In the genomic region with DNA sequence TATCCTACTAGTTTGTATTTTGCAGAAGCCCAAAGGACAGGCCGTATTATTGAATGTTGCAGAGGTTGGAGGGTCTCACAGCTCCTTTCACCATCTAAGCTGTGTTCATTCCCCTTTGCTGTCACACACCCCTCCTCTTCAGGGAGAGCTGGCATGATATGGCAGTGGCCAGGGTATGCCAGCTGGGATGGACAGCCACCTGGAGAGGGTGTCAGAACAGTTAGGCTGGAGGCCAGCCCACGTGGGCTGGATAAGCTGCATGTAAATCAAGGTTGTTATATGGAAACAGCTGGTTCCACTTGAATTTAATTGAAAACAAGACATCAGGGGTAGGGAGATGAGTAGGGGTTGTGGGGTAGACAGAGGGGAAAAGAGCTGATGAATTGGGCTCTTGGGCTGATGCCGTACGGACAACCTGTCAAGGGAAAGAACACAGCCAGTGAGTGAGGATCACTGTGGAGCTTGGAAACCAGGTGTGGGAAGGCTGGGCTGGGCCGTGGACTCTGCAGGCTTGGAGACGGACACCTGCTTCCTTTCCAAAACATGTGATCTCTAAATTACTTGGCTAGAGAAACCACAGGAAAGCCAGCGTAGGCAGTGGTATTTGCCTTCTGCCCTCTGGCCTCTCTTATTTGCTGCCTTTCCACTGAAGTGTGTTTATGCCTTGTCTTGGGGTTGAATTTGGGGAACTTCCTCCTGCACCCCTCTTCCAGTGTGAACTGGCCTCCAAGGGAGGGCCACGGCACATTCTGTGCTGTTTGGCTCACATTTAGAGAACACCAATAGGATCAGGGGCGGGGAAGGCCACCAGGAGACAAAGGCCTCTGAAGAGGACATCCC, we compare ENCODE assay signal across 9 cellular contexts.
DNase-seq lines count a peak whose midpoint lies in the region; ATAC-seq and TF ChIP-seq lines count a peak whose summit lies in the region.
"Had no signal": no experiment of that assay in that cellular context is flagged by ENCODE, and none has a peak within 500 bp of the region (broad histone marks: within the 10 kb centered on the region; RNA-seq: fewer than 3 reads in every experiment).

No MANE protein-coding gene starts in this region.

- WGBS in sigmoid colon, 2 donors = 48% methylated on average over 9 of the region's 9 CpGs

- H3K4me1 ChIP-seq in GM23338 (ENCODE audit: insufficient read depth) = no peaks in the 10 kb centered on the region
- peaks cover 0 to 19% (median 10%) of the 10 kb centered on the region in 4 donors for H3K4me1 ChIP-seq in sigmoid colon

- DNase-seq in DMS79 (lab: John Stamatoyannopoulos, UW) = peak; percentile 56
- peak; percentile 83 for DNase-seq in NCI-H510A treated with DMSO at 0.1 percent for 48 hours (lab: John Stamatoyannopoulos, UW)
- no peak for DNase-seq in left colon
- DNase-seq in GM23338 (ENCODE audit: low spot score) = no peak
- no peak for DNase-seq in NK-92 (lab: John Stamatoyannopoulos, UW; ENCODE audit: unreplicated experiment)
- no peak for DNase-seq in sigmoid colon
- DNase-seq: activated naive CD8-positive, alpha-beta T cell treated with anti-CD3 and anti-CD28 coated beads, Interleukin-2, amount 10 ng/mL, durations not matched to agents 7 days and 5 days had no signal

- H3K27ac ChIP-seq in GM23338 (ENCODE audit: low read depth) (no peak overlapping the region), sigmoid colon (no peak overlapping the region)

- no peaks in the 10 kb centered on the region for H3K36me3 ChIP-seq in GM23338 (ENCODE audit: insufficient read depth)
- H3K36me3 ChIP-seq in sigmoid colon = no peaks in the 10 kb centered on the region

- H3F3A ChIP-seq in GM23338 (replicated peaks; ENCODE audit: low read depth) = no peaks in the 10 kb centered on the region

- no peak overlapping the region for H3K4me3 Mint-ChIP-seq in GM23338
- H3K4me3 Mint-ChIP-seq: activated naive CD8-positive, alpha-beta T cell treated with anti-CD3 and anti-CD28 coated beads, Interleukin-2, amount 10 ng/mL, durations not matched to agents 7 days and 5 days had no signal

- no peak overlapping the region for H3K4me2 ChIP-seq in GM23338

- H4K20me1 ChIP-seq in GM23338 (replicated peaks; ENCODE audit: insufficient read depth) = no peaks in the 10 kb centered on the region

- no peak for TF ChIP-seq POLR2A in sigmoid colon (IDR thresholded peaks at IDR 0.05)

- TF ChIP-seq CTCF in GM23338 (conservative IDR thresholded peaks at IDR 0.05; ENCODE audit: low read depth in 2 of 2) (no peak), sigmoid colon (IDR thresholded peaks at IDR 0.05) (no peak)

- H3K9me3 ChIP-seq in sigmoid colon = no peaks in the 10 kb centered on the region

- H3K4me1 Mint-ChIP-seq in GM23338 = no peaks in the 10 kb centered on the region; the same call in 2 of the 3 replicates

- no peaks in the 10 kb centered on the region for H3K9me3 Mint-ChIP-seq in GM23338
- H3K9me3 Mint-ChIP-seq: activated naive CD8-positive, alpha-beta T cell treated with anti-CD3 and anti-CD28 coated beads, Interleukin-2, amount 10 ng/mL, durations not matched to agents 7 days and 5 days had no signal

- H3K4me3 ChIP-seq in GM23338 (no peak overlapping the region), sigmoid colon (no peak overlapping the region)

- H3K79me2 ChIP-seq in GM23338 (replicated peaks; ENCODE audit: insufficient read depth) = no peaks in the 10 kb centered on the region

- H2AFZ ChIP-seq in GM23338 = no peak overlapping the region

- peaks cover 9% of the 10 kb centered on the region; the same call in 1 of the 2 replicates for H3K9me2 ChIP-seq in GM23338 (ENCODE audit: insufficient read depth)

- intact Hi-C loops in left colon (cut with DNase I, micrococcal nuclease) = no loop called here
- intact Hi-C loops in sigmoid colon (cut with DNase I) = no loop called here

- H3K27me3 Mint-ChIP-seq in GM23338 (ENCODE audit: insufficient read depth, low read depth, poor library complexity) = no peaks in the 10 kb centered on the region
- H3K27me3 Mint-ChIP-seq: activated naive CD8-positive, alpha-beta T cell treated with anti-CD3 and anti-CD28 coated beads, Interleukin-2, amount 10 ng/mL, durations not matched to agents 7 days and 5 days had no signal

- no peaks in the 10 kb centered on the region for H3K36me3 Mint-ChIP-seq in GM23338 (ENCODE audit: low read depth)

- H3K27ac Mint-ChIP-seq in GM23338 = no peak overlapping the region
- H3K27ac Mint-ChIP-seq: activated naive CD8-positive, alpha-beta T cell treated with anti-CD3 and anti-CD28 coated beads, Interleukin-2, amount 10 ng/mL, durations not matched to agents 7 days and 5 days had no signal

- ATAC-seq in HG02610 (IDR thresholded peaks at IDR 0.05; ENCODE audit: unreplicated experiment) = peak; percentile 40
- ATAC-seq in left colon = peak; percentile 70
- ATAC-seq in GM23338 = no peak
- ATAC-seq in GM21367 (IDR thresholded peaks at IDR 0.05; ENCODE audit: unreplicated experiment) = no peak

- H3K27me3 ChIP-seq in GM23338 (ENCODE audit: insufficient read depth) (no peaks in the 10 kb centered on the region), sigmoid colon (no peaks in the 10 kb centered on the region)

- TF ChIP-seq EP300 in sigmoid colon (IDR thresholded peaks at IDR 0.05) = no peak

TF ChIP-seq in GM23338, 12 proteins besides CTCF, POLR2A, EP300 and RAD21:
- TF ChIP-seq, protein P1, sequence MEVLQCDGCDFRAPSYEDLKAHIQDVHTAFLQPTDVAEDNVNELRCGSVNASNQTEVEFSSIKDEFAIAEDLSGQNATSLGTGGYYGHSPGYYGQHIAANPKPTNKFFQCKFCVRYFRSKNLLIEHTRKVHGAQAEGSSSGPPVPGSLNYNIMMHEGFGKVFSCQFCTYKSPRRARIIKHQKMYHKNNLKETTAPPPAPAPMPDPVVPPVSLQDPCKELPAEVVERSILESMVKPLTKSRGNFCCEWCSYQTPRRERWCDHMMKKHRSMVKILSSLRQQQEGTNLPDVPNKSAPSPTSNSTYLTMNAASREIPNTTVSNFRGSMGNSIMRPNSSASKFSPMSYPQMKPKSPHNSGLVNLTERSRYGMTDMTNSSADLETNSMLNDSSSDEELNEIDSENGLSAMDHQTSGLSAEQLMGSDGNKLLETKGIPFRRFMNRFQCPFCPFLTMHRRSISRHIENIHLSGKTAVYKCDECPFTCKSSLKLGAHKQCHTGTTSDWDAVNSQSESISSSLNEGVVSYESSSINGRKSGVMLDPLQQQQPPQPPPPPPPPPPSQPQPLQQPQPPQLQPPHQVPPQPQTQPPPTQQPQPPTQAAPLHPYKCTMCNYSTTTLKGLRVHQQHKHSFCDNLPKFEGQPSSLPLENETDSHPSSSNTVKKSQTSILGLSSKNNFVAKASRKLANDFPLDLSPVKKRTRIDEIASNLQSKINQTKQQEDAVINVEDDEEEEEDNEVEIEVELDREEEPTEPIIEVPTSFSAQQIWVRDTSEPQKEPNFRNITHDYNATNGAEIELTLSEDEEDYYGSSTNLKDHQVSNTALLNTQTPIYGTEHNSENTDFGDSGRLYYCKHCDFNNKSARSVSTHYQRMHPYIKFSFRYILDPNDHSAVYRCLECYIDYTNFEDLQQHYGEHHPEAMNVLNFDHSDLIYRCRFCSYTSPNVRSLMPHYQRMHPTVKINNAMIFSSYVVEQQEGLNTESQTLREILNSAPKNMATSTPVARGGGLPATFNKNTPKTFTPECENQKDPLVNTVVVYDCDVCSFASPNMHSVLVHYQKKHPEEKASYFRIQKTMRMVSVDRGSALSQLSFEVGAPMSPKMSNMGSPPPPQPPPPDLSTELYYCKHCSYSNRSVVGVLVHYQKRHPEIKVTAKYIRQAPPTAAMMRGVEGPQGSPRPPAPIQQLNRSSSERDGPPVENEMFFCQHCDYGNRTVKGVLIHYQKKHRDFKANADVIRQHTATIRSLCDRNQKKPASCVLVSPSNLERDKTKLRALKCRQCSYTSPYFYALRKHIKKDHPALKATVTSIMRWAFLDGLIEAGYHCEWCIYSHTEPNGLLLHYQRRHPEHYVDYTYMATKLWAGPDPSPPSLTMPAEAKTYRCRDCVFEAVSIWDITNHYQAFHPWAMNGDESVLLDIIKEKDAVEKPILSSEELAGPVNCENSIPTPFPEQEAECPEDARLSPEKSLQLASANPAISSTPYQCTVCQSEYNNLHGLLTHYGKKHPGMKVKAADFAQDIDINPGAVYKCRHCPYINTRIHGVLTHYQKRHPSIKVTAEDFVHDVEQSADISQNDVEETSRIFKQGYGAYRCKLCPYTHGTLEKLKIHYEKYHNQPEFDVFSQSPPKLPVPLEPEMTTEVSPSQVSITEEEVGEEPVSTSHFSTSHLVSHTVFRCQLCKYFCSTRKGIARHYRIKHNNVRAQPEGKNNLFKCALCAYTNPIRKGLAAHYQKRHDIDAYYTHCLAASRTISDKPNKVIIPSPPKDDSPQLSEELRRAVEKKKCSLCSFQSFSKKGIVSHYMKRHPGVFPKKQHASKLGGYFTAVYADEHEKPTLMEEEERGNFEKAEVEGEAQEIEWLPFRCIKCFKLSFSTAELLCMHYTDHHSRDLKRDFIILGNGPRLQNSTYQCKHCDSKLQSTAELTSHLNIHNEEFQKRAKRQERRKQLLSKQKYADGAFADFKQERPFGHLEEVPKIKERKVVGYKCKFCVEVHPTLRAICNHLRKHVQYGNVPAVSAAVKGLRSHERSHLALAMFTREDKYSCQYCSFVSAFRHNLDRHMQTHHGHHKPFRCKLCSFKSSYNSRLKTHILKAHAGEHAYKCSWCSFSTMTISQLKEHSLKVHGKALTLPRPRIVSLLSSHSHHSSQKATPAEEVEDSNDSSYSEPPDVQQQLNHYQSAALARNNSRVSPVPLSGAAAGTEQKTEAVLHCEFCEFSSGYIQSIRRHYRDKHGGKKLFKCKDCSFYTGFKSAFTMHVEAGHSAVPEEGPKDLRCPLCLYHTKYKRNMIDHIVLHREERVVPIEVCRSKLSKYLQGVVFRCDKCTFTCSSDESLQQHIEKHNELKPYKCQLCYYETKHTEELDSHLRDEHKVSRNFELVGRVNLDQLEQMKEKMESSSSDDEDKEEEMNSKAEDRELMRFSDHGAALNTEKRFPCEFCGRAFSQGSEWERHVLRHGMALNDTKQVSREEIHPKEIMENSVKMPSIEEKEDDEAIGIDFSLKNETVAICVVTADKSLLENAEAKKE (CRISPR knock-in tag; IDR thresholded peaks at IDR 0.05) = no peak
- no peak for TF ChIP-seq STAT1 (IDR thresholded peaks at IDR 0.05; ENCODE audit: unreplicated experiment)
- no peak for TF ChIP-seq ZNF114 (CRISPR knock-in tag; IDR thresholded peaks at IDR 0.05)
- TF ChIP-seq ZNF331 (CRISPR knock-in tag; IDR thresholded peaks at IDR 0.05; ENCODE audit: low read depth) = no peak

Comparison
In these comparisons a context has a peak if more than half of its experiments do, and no peak if none do; other contexts are left out.
1. DNase-seq: peak in DMS79 (single experiment) and NCI-H510A treated with DMSO at 0.1 percent for 48 hours (single experiment); none in left colon (0 of 2), GM23338 (single experiment), NK-92 (single experiment) and sigmoid colon (single experiment).
2. ATAC-seq: peak in HG02610 (single experiment) and left colon (single experiment); none in GM23338 (single experiment) and GM21367 (single experiment).